16 cellular contexts compared by ENCODE assay signal in genomic region chr1:110714419-110715107, GRCh38. TPM values are rescaled to one million over a fixed set of nuclear protein-coding genes. Genes with fewer than 3 reads are reported as not detected.
"Had no signal": no experiment of that assay in that cellular context is flagged by ENCODE, and none has a peak within 500 bp of the region (broad histone marks: within the 10 kb centered on the region; RNA-seq: fewer than 3 reads in every experiment).

No MANE protein-coding gene starts in this region.

- H3K9me3 ChIP-seq: gastrocnemius medialis, thoracic aorta had no signal

- H3K9me3 Mint-ChIP-seq: WTC11 had no signal

- H3K27ac Mint-ChIP-seq: activated CD8-positive, alpha-beta T cell treated with anti-CD3 and anti-CD28 coated beads, Interleukin-2, amount 10 ng/mL, durations not matched to agents 7 days and 5 days; WTC11 had no signal

- H3K36me3 ChIP-seq: gastrocnemius medialis, thoracic aorta had no signal

- H3K4me3 ChIP-seq: gastrocnemius medialis, thoracic aorta had no signal

- ATAC-seq: activated CD8-positive, alpha-beta T cell treated with anti-CD3 and anti-CD28 coated beads, Interleukin-2, amount 10 ng/mL, durations not matched to agents 7 days and 5 days; gastrocnemius medialis; WTC11 had no signal

- H3K36me3 Mint-ChIP-seq: WTC11 had no signal

- H3K27ac ChIP-seq: gastrocnemius medialis, thoracic aorta had no signal

- H3K4me3 Mint-ChIP-seq: activated CD8-positive, alpha-beta T cell treated with anti-CD3 and anti-CD28 coated beads, Interleukin-2, amount 10 ng/mL, durations not matched to agents 7 days and 5 days; WTC11 had no signal

- H3K4me1 ChIP-seq: gastrocnemius medialis had no signal

- H3K27me3 ChIP-seq: gastrocnemius medialis had no signal

- DNase-seq: activated CD4-positive, alpha-beta T cell treated with anti-CD3 and anti-CD28 coated beads for 48 hours; activated CD8-positive, alpha-beta memory T cell treated with anti-CD3 and anti-CD28 coated beads, Interleukin-2, amount 50 U/mL, for 48 hours; activated CD8-positive, alpha-beta T cell treated with anti-CD3 and anti-CD28 coated beads, Interleukin-2, amount 10 ng/mL, durations not matched to agents 7 days and 5 days; activated naive CD4-positive, alpha-beta T cell; central memory CD4-positive, alpha-beta T cell; cortex of kidney; effector memory CD4-positive, alpha-beta T cell; gastrocnemius medialis; kidney glomerular epithelial cell; stimulated activated CD4-positive, alpha-beta T cell treated with anti-CD3 and anti-CD28 coated beads, Interleukin-12 subunit alpha, Interleukin-12 subunit beta, amount 100 ng/mL, for 4 hours; stimulated activated naive CD4-positive, alpha-beta T cell treated with Interleukin-2 at 50 U/mL for 16 hours; T-helper 9 cell had no signal

RNA-seq across cellular contexts. Expression of gene KCNA3, which starts 39.8 kb away (rescaled TPM):
- total RNA-seq: osteoblast, pulmonary artery endothelial cell had no signal
